Comparison of ENCODE assay signal across 8 cellular contexts in the genomic region with DNA sequence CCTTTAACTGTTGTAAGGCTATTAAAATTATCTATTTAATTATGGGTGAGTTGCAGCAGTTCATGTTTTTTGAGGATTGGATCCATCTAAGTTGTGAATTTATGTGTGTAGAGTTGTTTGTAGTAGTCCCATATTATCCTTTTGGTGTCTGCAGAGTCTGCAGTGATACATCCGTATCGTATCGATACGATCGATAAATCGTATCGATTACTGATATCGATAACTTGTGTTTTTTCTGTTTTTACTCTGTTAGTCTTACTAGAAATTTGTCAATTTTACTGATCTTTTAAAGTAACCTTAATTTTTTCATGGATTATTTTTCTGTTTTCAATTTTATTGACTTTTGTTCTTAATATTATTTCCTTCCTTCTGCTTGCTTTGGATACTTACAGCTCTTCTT.
"Had no signal": no experiment of that assay in that cellular context is flagged by ENCODE, and none has a peak within 500 bp of the region (broad histone marks: within the 10 kb centered on the region; RNA-seq: fewer than 3 reads in every experiment).

No MANE protein-coding gene starts in this region.

- H3K4me3 ChIP-seq: GM12878 had no signal

- DNase-seq: GDM1, GF-D8 had no signal

- FAIRE-seq: G401.6, GM12878, GM12891, GM12892, GM18507, GM19239 had no signal

- ATAC-seq: GM12878 had no signal
